Comparison of ENCODE assay signal across 19 cellular contexts in genomic region chr7:94400643-94401042, GRCh38. TPM values are rescaled to one million over a fixed set of nuclear protein-coding genes. Genes with fewer than 3 reads are reported as not detected.
DNase-seq lines count a peak whose midpoint lies in the region; ATAC-seq and TF ChIP-seq lines count a peak whose summit lies in the region.
"Had no signal": no experiment of that assay in that cellular context is flagged by ENCODE, and none has a peak within 500 bp of the region (broad histone marks: within the 10 kb centered on the region; RNA-seq: fewer than 3 reads in every experiment).

No MANE protein-coding gene starts in this region.

- CTCF ChIA-PET in PC-3 (lab: Charles Lee), result interaction anchor here (1.0 to 1.2 kb wide), 3 partner anchors 36 to 112 kb away, joined by 3 to 5 read pairs (median 3); no protein-coding TSS in a partner anchor

- peaks cover 57% of the 10 kb centered on the region for H3K4me1 Mint-ChIP-seq in nephron
- no peaks in the 10 kb centered on the region for H3K4me1 Mint-ChIP-seq in CD14-positive monocyte

- DNase-seq in AG09309 (ENCODE audit: low read depth) (no peak), PC-3 (peak; percentile 51), dermis blood vessel endothelial cell (peak; percentile 35), right atrium auricular region (ENCODE audit: low spot score) (no peak), Ammon's horn (ENCODE audit: low spot score) (no peak), OCI-M2 (lab: John Stamatoyannopoulos, UW; ENCODE audit: unreplicated experiment) (no peak), CD14-positive monocyte (ENCODE audit: low spot score) (no peak)
- DNase-seq: activated CD4-positive, CD25-positive, alpha-beta regulatory T cell; activated naive CD4-positive, alpha-beta T cell treated with anti-CD3 and anti-CD28 coated beads for 36 hours; AML-193; DMS79; HCEC 1CT; NCI-H1694 treated with DMSO at 0.1 percent for 48 hours; NCI-H510A; Peyer's patch; T-cell had no signal

- no TSS peak for BruUV-seq in PC-3 (replicated peaks; lab: Mats Ljungman, UMichigan)

- H3K9me3 Mint-ChIP-seq in nephron (no peaks in the 10 kb centered on the region), CD14-positive monocyte (no peaks in the 10 kb centered on the region)
- H3K9me3 Mint-ChIP-seq: activated naive CD4-positive, alpha-beta T cell treated with anti-CD3 and anti-CD28 coated beads for 36 hours; stimulated activated naive CD8-positive, alpha-beta T cell treated with anti-CD3 and anti-CD28 coated beads, Interleukin-15, Interleukin-2, amounts not matched to agents 100 ng/mL and 50 ng/mL, for 24 hours; T-cell had no signal

- H4K20me1 ChIP-seq in PC-3 (ENCODE audit: low read length), result no peaks in the 10 kb centered on the region

- H3K27ac ChIP-seq in PC-3 (ENCODE audit: low read length) (no peak overlapping the region), right atrium auricular region (no peak overlapping the region)
- H3K27ac ChIP-seq: neutrophil had no signal

- H3K9me2 ChIP-seq in PC-3 (replicated peaks; ENCODE audit: low read length), result no peaks in the 10 kb centered on the region

- ATAC-seq in PC-3, result peak; percentile 81
- ATAC-seq: T-cell had no signal

- no peak overlapping the region for H2AFZ ChIP-seq in PC-3 (ENCODE audit: low read length)

- intact Hi-C loops in PC-3 (cut with micrococcal nuclease) (no loop called here), CD14-positive monocyte (cut with micrococcal nuclease) (no loop called here)

- no peaks in the 10 kb centered on the region for H3F3A ChIP-seq in PC-3 (ENCODE audit: low read length, unreplicated experiment)

- H3K4me3 ChIP-seq in AG09309 (ENCODE audit: control insufficient read depth, low read depth, low read length) (peak overlapping the region; percentile 87), PC-3 (ENCODE audit: low read length) (no peak overlapping the region), right atrium auricular region (peak overlapping the region in 1 of 2 donors; percentile 12)
- H3K4me3 ChIP-seq: Peyer's patch had no signal

- no peaks in the 10 kb centered on the region for H3K79me2 ChIP-seq in PC-3 (ENCODE audit: low read length)

- H3K27me3 ChIP-seq in PC-3 (ENCODE audit: low read length) (no peaks in the 10 kb centered on the region), right atrium auricular region (no peaks in the 10 kb centered on the region)
- H3K27me3 ChIP-seq: Peyer's patch had no signal

- TF ChIP-seq CTCF in AG09309 (IDR thresholded peaks at IDR 0.05; ENCODE audit: control insufficient read depth, insufficient read depth, low read depth, low read length, missing control alignments), result no peak
- no peak for TF ChIP-seq CTCF in PC-3 (conservative IDR thresholded peaks at IDR 0.05; ENCODE audit: low read depth, low read length)
- no peak for TF ChIP-seq CTCF in nephron (IDR thresholded peaks at IDR 0.05; ENCODE audit: unreplicated experiment in 3 of 3)
- no peak for TF ChIP-seq CTCF in right atrium auricular region (IDR thresholded peaks at IDR 0.05)
- no peak for TF ChIP-seq CTCF in CD14-positive monocyte (IDR thresholded peaks at IDR 0.05)

- peak overlapping the region in 2 of 3 experiments; percentile 57 to 84 for H3K4me3 Mint-ChIP-seq in nephron
- H3K4me3 Mint-ChIP-seq in CD14-positive monocyte, result no peak overlapping the region
- H3K4me3 Mint-ChIP-seq: activated naive CD4-positive, alpha-beta T cell treated with anti-CD3 and anti-CD28 coated beads for 36 hours; stimulated activated naive CD8-positive, alpha-beta T cell treated with anti-CD3 and anti-CD28 coated beads, Interleukin-15, Interleukin-2, amounts not matched to agents 100 ng/mL and 50 ng/mL, for 24 hours; T-cell had no signal

- peaks cover 15% of the 10 kb centered on the region for H3K4me1 ChIP-seq in PC-3 (ENCODE audit: insufficient read depth, low read length)
- no peaks in the 10 kb centered on the region for H3K4me1 ChIP-seq in right atrium auricular region
- H3K4me1 ChIP-seq: Peyer's patch had no signal

- peak overlapping the region; percentile 14; the same call in 1 of the 2 replicates for H3K4me2 ChIP-seq in PC-3 (ENCODE audit: low read length)

- no peaks in the 10 kb centered on the region for H3K9me3 ChIP-seq in PC-3 (ENCODE audit: low read length)
- no peaks in the 10 kb centered on the region for H3K9me3 ChIP-seq in right atrium auricular region
- H3K9me3 ChIP-seq: neutrophil, Peyer's patch had no signal

- no peaks in the 10 kb centered on the region for H3K27me3 Mint-ChIP-seq in nephron (ENCODE audit: low read depth)
- H3K27me3 Mint-ChIP-seq in CD14-positive monocyte (ENCODE audit: low read depth in 3 of 3), result peaks cover 0 to 4% (median 0%) of the 10 kb centered on the region in 3 donors

- H3K27ac Mint-ChIP-seq in nephron (peak overlapping the region in 2 of 3 experiments; percentile 66 to 72), CD14-positive monocyte (no peak overlapping the region)
- H3K27ac Mint-ChIP-seq: activated naive CD4-positive, alpha-beta T cell treated with anti-CD3 and anti-CD28 coated beads for 36 hours; stimulated activated naive CD8-positive, alpha-beta T cell treated with anti-CD3 and anti-CD28 coated beads, Interleukin-15, Interleukin-2, amounts not matched to agents 100 ng/mL and 50 ng/mL, for 24 hours; T-cell had no signal

- H3K36me3 ChIP-seq in PC-3 (ENCODE audit: low read depth, low read length), result no peaks in the 10 kb centered on the region
- H3K36me3 ChIP-seq in right atrium auricular region, result peaks cover 21% of the 10 kb centered on the region
- H3K36me3 ChIP-seq: neutrophil had no signal

- peaks cover 78% of the 10 kb centered on the region for H3K36me3 Mint-ChIP-seq in nephron (ENCODE audit: low read depth)
- no peaks in the 10 kb centered on the region for H3K36me3 Mint-ChIP-seq in CD14-positive monocyte
- H3K36me3 Mint-ChIP-seq: T-cell had no signal

- H3K9ac ChIP-seq in PC-3 (ENCODE audit: low read length), result no peak overlapping the region

- POLR2A ChIA-PET in PC-3 (lab: Charles Lee; ENCODE audit: unreplicated experiment), result no interaction called here

RNA-seq across cellular contexts. Expression of gene COL1A2, which starts 5.9 kb away (rescaled TPM):
- total RNA-seq in PC-3 (2014; rRNA removed), result not detected in 2 replicates
- 15.3 and 45.3 TPM in 2 replicates for total RNA-seq in dermis blood vessel endothelial cell
- 100 to 1,000 TPM in 1 of 2 donors, 10 to 100 TPM in 1; 67.0 to 228 TPM for total RNA-seq in right atrium auricular region
- not detected for polyA plus RNA-seq in CD14-positive monocyte

Comparison
In these comparisons a context has a peak if more than half of its experiments do, and no peak if none do; other contexts are left out.
1. DNase-seq: peak in PC-3 (single experiment) and dermis blood vessel endothelial cell (single experiment); none in AG09309 (single experiment), right atrium auricular region (single experiment), Ammon's horn (single experiment), OCI-M2 (single experiment) and CD14-positive monocyte (single experiment).
2. H3K27ac Mint-ChIP-seq: peak in nephron (2 of 3); none in CD14-positive monocyte (0 of 7).
3. H3K4me3 Mint-ChIP-seq: peak in nephron (2 of 3); none in CD14-positive monocyte (0 of 2).
4. RNA of gene COL1A2, which starts 5.9 kb away (total RNA-seq): 67.0 to 228 TPM in right atrium auricular region and 15.3 to 45.3 TPM in dermis blood vessel endothelial cell; not detected in PC-3; every median in the first group is over 10 times any median in the second.